2 cellular contexts compared by ENCODE assay signal in genomic region chr11:129951201-129951882, GRCh38.
A peak's percentile ranks its signal among the peaks of the same experiment; 100 is the strongest.
TF ChIP-seq lines count a peak whose summit lies in the region.

No MANE protein-coding gene starts in this region.

TF ChIP-seq in SK-N-SH, 30 proteins besides CTCF, POLR2A, EP300 and RAD21:
- TF ChIP-seq USF1 (IDR thresholded peaks at IDR 0.05; ENCODE audit: borderline replicate concordance, low read depth) (no peak), SIN3A (IDR thresholded peaks at IDR 0.05; ENCODE audit: borderline replicate concordance, low read depth, low read length) (no peak), EZH2phosphoT487 (IDR thresholded peaks at IDR 0.05; ENCODE audit: borderline replicate concordance, low read depth) (no peak), YY1 (IDR thresholded peaks at IDR 0.05; ENCODE audit: low read depth) (no peak), REST (IDR thresholded peaks at IDR 0.05; ENCODE audit: low read depth, low read length) (peak; percentile 87)
TF ChIP-seq in SK-N-SH: peak in this region for 1.

TF ChIP-seq in endothelial cell of umbilical vein, 7 proteins besides CTCF, POLR2A, EP300 and RAD21:
- no peak for TF ChIP-seq EZH2 (IDR thresholded peaks at IDR 0.05; ENCODE audit: borderline replicate concordance, low read depth, low read length, severe bottlenecking)
- no peak for TF ChIP-seq POLR2AphosphoS5 (IDR thresholded peaks at IDR 0.05; ENCODE audit: insufficient read depth, low read depth, low read length)
- no peak for TF ChIP-seq JUN (IDR thresholded peaks at IDR 0.05; ENCODE audit: borderline replicate concordance, insufficient read depth, insufficient read length, low read depth)
- no peak for TF ChIP-seq MAX (IDR thresholded peaks at IDR 0.05; ENCODE audit: insufficient read depth, insufficient read length)
- no peak for TF ChIP-seq FOS (IDR thresholded peaks at IDR 0.05; ENCODE audit: borderline replicate concordance, insufficient read depth, low read length)
- no peak for TF ChIP-seq MYC (IDR thresholded peaks at IDR 0.05; ENCODE audit: low read depth, low read length)
- TF ChIP-seq GATA2 (IDR thresholded peaks at IDR 0.05; ENCODE audit: insufficient read depth, insufficient read length, low read depth, low read length) = no peak
